Comparison of ENCODE assay signal across 10 cellular contexts in the genomic region with DNA sequence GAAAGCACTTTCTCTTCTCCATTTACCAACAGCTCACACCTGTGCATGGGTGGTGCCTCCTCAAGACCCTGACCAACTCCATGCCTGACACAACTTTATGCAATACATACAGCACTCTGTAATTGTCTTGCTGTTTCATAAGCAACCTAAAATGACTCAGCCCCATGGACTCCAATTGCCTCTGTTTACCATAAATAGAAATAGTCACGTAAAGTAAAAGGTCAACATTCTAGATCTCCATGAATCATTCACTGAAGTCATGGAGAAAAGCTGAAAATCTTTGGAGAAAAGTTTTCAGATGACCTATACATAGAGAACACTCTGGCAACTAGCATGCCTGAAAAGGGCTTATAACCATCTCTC.
DNase-seq lines count a peak whose midpoint lies in the region; ATAC-seq, FAIRE-seq and TF ChIP-seq lines count a peak whose summit lies in the region.
"Had no signal": no experiment of that assay in that cellular context is flagged by ENCODE, and none has a peak within 500 bp of the region (broad histone marks: within the 10 kb centered on the region; RNA-seq: fewer than 3 reads in every experiment).

No MANE protein-coding gene starts in this region.

- peak; percentile 72 for ATAC-seq in activated naive CD8-positive, alpha-beta T cell treated with anti-CD3 and anti-CD28 coated beads, Interleukin-2, amount 50 U/mL, for 24 hours
- peak in 1 of 2 donors; percentile 76 for ATAC-seq in right cardiac atrium
- ATAC-seq in GM19463 (IDR thresholded peaks at IDR 0.05; ENCODE audit: unreplicated experiment) = no peak

- peak overlapping the region in 1 of 2 donors; percentile 23 for H3K4me3 ChIP-seq in ascending aorta
- no peak overlapping the region for H3K4me3 ChIP-seq in right cardiac atrium (ENCODE audit: low read length)
- H3K4me3 ChIP-seq: tibial nerve had no signal

- H3K4me1 ChIP-seq in ascending aorta (peaks cover 9 to 39% of the 10 kb centered on the region in 2 donors), right cardiac atrium (ENCODE audit: control insufficient read depth, insufficient read depth, low read length) (peaks cover 6% of the 10 kb centered on the region)

- H3K4me3 Mint-ChIP-seq in activated naive CD8-positive, alpha-beta T cell treated with anti-CD3 and anti-CD28 coated beads, Interleukin-2, amount 50 U/mL, for 24 hours = no peak overlapping the region
- H3K4me3 Mint-ChIP-seq in activated naive CD8-positive, alpha-beta T cell treated with anti-CD3 and anti-CD28 coated beads for 36 hours = no peak overlapping the region

- DNase-seq in activated naive CD8-positive, alpha-beta T cell treated with anti-CD3 and anti-CD28 coated beads, Interleukin-2, amount 50 U/mL, for 24 hours = no peak
- DNase-seq in activated naive CD8-positive, alpha-beta T cell treated with anti-CD3 and anti-CD28 coated beads for 36 hours = no peak
- DNase-seq in ascending aorta (ENCODE audit: low spot score in 2 of 2) (no peak), right cardiac atrium (no peak), urothelium cell line (ENCODE audit: low spot score) (peak; percentile 14), NCI-H2107 treated with DMSO at 0.1 percent for 48 hours (lab: John Stamatoyannopoulos, UW; ENCODE audit: unreplicated experiment) (no peak), NCI-H1417 (lab: John Stamatoyannopoulos, UW) (no peak)
- DNase-seq: small intestine had no signal

- peaks cover 28% of the 10 kb centered on the region for H3K36me3 Mint-ChIP-seq in activated naive CD8-positive, alpha-beta T cell treated with anti-CD3 and anti-CD28 coated beads, Interleukin-2, amount 50 U/mL, for 24 hours (ENCODE audit: low read depth)
- peaks cover 10% of the 10 kb centered on the region for H3K36me3 Mint-ChIP-seq in activated naive CD8-positive, alpha-beta T cell treated with anti-CD3 and anti-CD28 coated beads for 36 hours

- H3K9me3 ChIP-seq in ascending aorta (no peaks in the 10 kb centered on the region), right cardiac atrium (ENCODE audit: control insufficient read depth, low read length) (no peaks in the 10 kb centered on the region)
- H3K9me3 ChIP-seq: tibial nerve had no signal

- WGBS in right cardiac atrium = 44% methylated on average over 1 of the region's 1 CpG

- intact Hi-C loops in ascending aorta (cut with DNase I) = no loop called here
- intact Hi-C loops in right cardiac atrium (cut with DNase I) = no loop called here

- H3K27me3 ChIP-seq in ascending aorta (no peaks in the 10 kb centered on the region), right cardiac atrium (ENCODE audit: control insufficient read depth, insufficient read depth) (no peaks in the 10 kb centered on the region)
- H3K27me3 ChIP-seq: tibial nerve had no signal

- H3K4me1 Mint-ChIP-seq in activated naive CD8-positive, alpha-beta T cell treated with anti-CD3 and anti-CD28 coated beads, Interleukin-2, amount 50 U/mL, for 24 hours = peaks cover 20% of the 10 kb centered on the region
- no peaks in the 10 kb centered on the region for H3K4me1 Mint-ChIP-seq in activated naive CD8-positive, alpha-beta T cell treated with anti-CD3 and anti-CD28 coated beads for 36 hours

- no peak for TF ChIP-seq CTCF in ascending aorta (IDR thresholded peaks at IDR 0.05)

- no peak for FAIRE-seq in urothelium cell line (lab: Jason Lieb, UNC)
- FAIRE-seq: small intestine had no signal

- peaks cover 2 to 3% of the 10 kb centered on the region in 2 donors for H3K36me3 ChIP-seq in ascending aorta
- H3K36me3 ChIP-seq: tibial nerve had no signal

- H3K27ac ChIP-seq in ascending aorta (peak overlapping the region; percentile 70 to 83), right cardiac atrium (ENCODE audit: low read length) (peak overlapping the region; percentile 91)

- H3K27me3 Mint-ChIP-seq in activated naive CD8-positive, alpha-beta T cell treated with anti-CD3 and anti-CD28 coated beads, Interleukin-2, amount 50 U/mL, for 24 hours = no peaks in the 10 kb centered on the region
- H3K27me3 Mint-ChIP-seq in activated naive CD8-positive, alpha-beta T cell treated with anti-CD3 and anti-CD28 coated beads for 36 hours = no peaks in the 10 kb centered on the region

- no peaks in the 10 kb centered on the region for H3K9me3 Mint-ChIP-seq in activated naive CD8-positive, alpha-beta T cell treated with anti-CD3 and anti-CD28 coated beads, Interleukin-2, amount 50 U/mL, for 24 hours
- H3K9me3 Mint-ChIP-seq in activated naive CD8-positive, alpha-beta T cell treated with anti-CD3 and anti-CD28 coated beads for 36 hours = no peaks in the 10 kb centered on the region

- H3K27ac Mint-ChIP-seq in activated naive CD8-positive, alpha-beta T cell treated with anti-CD3 and anti-CD28 coated beads, Interleukin-2, amount 50 U/mL, for 24 hours = no peak overlapping the region
- H3K27ac Mint-ChIP-seq in activated naive CD8-positive, alpha-beta T cell treated with anti-CD3 and anti-CD28 coated beads for 36 hours = no peak overlapping the region
